1 cellular context compared by ENCODE assay signal in the genomic region with DNA sequence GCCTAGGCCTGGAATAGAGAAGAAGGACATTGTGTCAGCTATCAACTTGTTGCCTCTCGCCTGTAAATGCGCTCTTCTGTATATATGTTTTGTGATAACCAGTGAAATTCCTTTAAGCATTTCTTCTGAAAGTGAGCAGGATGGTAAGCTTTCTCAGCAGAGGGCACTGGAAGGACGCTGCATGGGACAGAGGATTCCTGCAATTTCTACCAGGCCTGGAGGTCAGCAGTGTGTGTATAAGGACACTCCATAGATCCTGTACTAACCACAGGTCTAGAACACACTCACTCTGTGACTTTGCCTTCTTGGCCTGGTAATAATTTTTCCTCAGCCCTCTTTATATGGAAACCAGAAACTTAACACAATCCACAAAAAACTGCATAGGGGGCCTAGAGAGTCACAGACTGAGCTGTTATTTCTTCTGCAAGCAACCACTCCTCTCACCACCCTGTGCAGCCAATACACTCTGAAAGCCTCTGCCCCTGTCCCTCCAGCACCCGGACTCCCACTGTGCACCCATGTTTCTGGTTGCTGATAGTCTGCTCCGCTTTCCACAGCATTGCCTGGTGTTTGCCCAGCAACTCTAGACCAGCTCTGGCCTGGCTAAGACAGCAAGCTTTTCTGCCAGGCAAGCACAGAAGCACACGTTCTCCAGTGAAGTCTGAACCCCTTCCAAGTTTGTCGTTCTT.
TF ChIP-seq lines count a peak whose summit lies in the region.

No MANE protein-coding gene starts in this region.

TF ChIP-seq in H1, 55 proteins besides CTCF, POLR2A, EP300 and RAD21:
- TF ChIP-seq BRCA1 (IDR thresholded peaks at IDR 0.05; ENCODE audit: low read depth, low read length) = no peak
- TF ChIP-seq SRF (IDR thresholded peaks at IDR 0.05; ENCODE audit: low read depth, low read length) = no peak
- TF ChIP-seq SIRT6 (IDR thresholded peaks at IDR 0.05; ENCODE audit: low read length) = no peak
- TF ChIP-seq CHD2 (IDR thresholded peaks at IDR 0.05; ENCODE audit: low read length) = no peak
- no peak for TF ChIP-seq CBX5 (IDR thresholded peaks at IDR 0.05; ENCODE audit: low read depth, low read length)
- no peak for TF ChIP-seq E2F6 (IDR thresholded peaks at IDR 0.05)
- TF ChIP-seq YY1 (IDR thresholded peaks at IDR 0.05; ENCODE audit: low read depth, low read length) = no peak
- no peak for TF ChIP-seq BACH1 (IDR thresholded peaks at IDR 0.05; ENCODE audit: low read length)
- no peak for TF ChIP-seq RNF2 (IDR thresholded peaks at IDR 0.05; ENCODE audit: borderline replicate concordance, low read depth, low read length, missing control alignments, poor library complexity, severe bottlenecking)
- TF ChIP-seq, protein P1, sequence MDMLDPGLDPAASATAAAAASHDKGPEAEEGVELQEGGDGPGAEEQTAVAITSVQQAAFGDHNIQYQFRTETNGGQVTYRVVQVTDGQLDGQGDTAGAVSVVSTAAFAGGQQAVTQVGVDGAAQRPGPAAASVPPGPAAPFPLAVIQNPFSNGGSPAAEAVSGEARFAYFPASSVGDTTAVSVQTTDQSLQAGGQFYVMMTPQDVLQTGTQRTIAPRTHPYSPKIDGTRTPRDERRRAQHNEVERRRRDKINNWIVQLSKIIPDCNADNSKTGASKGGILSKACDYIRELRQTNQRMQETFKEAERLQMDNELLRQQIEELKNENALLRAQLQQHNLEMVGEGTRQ (IDR thresholded peaks at IDR 0.05; ENCODE audit: low read length) = no peak
- no peak for TF ChIP-seq KDM5A (IDR thresholded peaks at IDR 0.05; ENCODE audit: low read length)
- TF ChIP-seq BCL11A (IDR thresholded peaks at IDR 0.05; ENCODE audit: low read depth in 2 of 2, low read length in 2 of 2) = no peak
- TF ChIP-seq NRF1 (IDR thresholded peaks at IDR 0.05; ENCODE audit: low read depth, low read length) = no peak
- TF ChIP-seq, protein P2, sequence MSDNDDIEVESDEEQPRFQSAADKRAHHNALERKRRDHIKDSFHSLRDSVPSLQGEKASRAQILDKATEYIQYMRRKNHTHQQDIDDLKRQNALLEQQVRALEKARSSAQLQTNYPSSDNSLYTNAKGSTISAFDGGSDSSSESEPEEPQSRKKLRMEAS (IDR thresholded peaks at IDR 0.05) = no peak
- no peak for TF ChIP-seq CBX8 (IDR thresholded peaks at IDR 0.05; ENCODE audit: borderline replicate concordance, low read depth, low read length)
- no peak for TF ChIP-seq CHD7 (IDR thresholded peaks at IDR 0.05; ENCODE audit: insufficient replicate concordance, low read length)
- no peak for TF ChIP-seq EZH2 (IDR thresholded peaks at IDR 0.05; ENCODE audit: low read depth, low read length, severe bottlenecking)
- no peak for TF ChIP-seq ASH2L (IDR thresholded peaks at IDR 0.05; ENCODE audit: low read length)
- no peak for TF ChIP-seq JUND (IDR thresholded peaks at IDR 0.05; ENCODE audit: low read length)
